9 cellular contexts compared by ENCODE assay signal in the genomic region with DNA sequence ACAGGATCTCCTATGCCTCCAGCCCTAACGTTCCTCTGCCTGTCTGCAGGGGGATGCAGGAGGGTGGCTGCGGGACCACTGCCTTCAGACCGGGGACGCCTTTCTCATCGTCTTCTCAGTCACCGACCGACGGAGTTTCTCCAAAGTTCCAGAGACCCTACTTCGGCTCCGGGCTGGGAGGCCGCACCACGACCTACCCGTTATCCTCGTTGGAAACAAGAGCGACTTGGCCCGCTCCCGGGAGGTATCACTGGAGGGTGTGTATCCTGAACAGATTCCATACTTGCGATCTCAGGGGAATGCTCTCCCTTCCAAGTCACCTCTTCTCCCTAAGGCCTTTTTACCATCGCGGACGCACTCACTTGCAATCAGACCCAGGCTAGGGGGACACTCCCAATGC. TPM values are rescaled to one million over a fixed set of nuclear protein-coding genes. Genes with fewer than 3 reads are reported as not detected.
A peak's percentile ranks its signal among the peaks of the same experiment; 100 is the strongest.
DNase-seq lines count a peak whose midpoint lies in the region; ATAC-seq and TF ChIP-seq lines count a peak whose summit lies in the region.
"Had no signal": no experiment of that assay in that cellular context is flagged by ENCODE, and none has a peak within 500 bp of the region (broad histone marks: within the 10 kb centered on the region; RNA-seq: fewer than 3 reads in every experiment).

No MANE protein-coding gene starts in this region.

- DNase-seq in activated T-cell treated with anti-CD3 and anti-CD28 coated beads, Interleukin-2, amount 50 U/mL, for 4 hours = no peak
- DNase-seq in activated T-cell treated with anti-CD3 and anti-CD28 coated beads for 4 hours (no peak), lower lobe of right lung (no peak), transverse colon (no peak), DMS79 treated with DMSO at 0.1 percent for 48 hours (lab: John Stamatoyannopoulos, UW) (no peak), GM13977 (ENCODE audit: low spot score) (no peak), NCI-H526 (lab: John Stamatoyannopoulos, UW) (no peak)

- no peak for TF ChIP-seq EP300 in transverse colon (IDR thresholded peaks at IDR 0.05; ENCODE audit: low read depth)

- TF ChIP-seq CTCF in lower lobe of right lung (IDR thresholded peaks at IDR 0.05) = no peak
- no peak for TF ChIP-seq CTCF in transverse colon (IDR thresholded peaks at IDR 0.05)
- no peak for TF ChIP-seq CTCF in GM13977 (IDR thresholded peaks at IDR 0.05; ENCODE audit: extremely low read depth, insufficient read depth, missing control alignments)

- H3K4me1 ChIP-seq in lower lobe of right lung = peaks cover 26% of the 10 kb centered on the region
- peaks cover 13 to 44% (median 15%) of the 10 kb centered on the region in 4 donors for H3K4me1 ChIP-seq in transverse colon

- intact Hi-C loops in lower lobe of right lung (cut with DNase I) = no loop called here
- intact Hi-C loops in transverse colon (cut with DNase I; ENCODE audit: low total_unique reads) = no loop called here

- no peak overlapping the region for H3K27ac Mint-ChIP-seq in activated naive CD8-positive, alpha-beta T cell

- no peaks in the 10 kb centered on the region for H3K27me3 ChIP-seq in lower lobe of right lung (ENCODE audit: low read depth)
- H3K27me3 ChIP-seq in transverse colon = no peaks in the 10 kb centered on the region
- H3K27me3 ChIP-seq: adrenal gland had no signal

- H3K27ac ChIP-seq in lower lobe of right lung (peak overlapping the region; percentile 68), transverse colon (peak overlapping the region; percentile 82 to 88 (median 88))

- ATAC-seq in activated T-cell treated with anti-CD3 and anti-CD28 coated beads, Interleukin-2, amount 50 U/mL, for 4 hours = no peak
- no peak for ATAC-seq in lower lobe of right lung

- H3K27me3 Mint-ChIP-seq in activated T-cell treated with anti-CD3 and anti-CD28 coated beads, Interleukin-2, amount 50 U/mL, for 4 hours (ENCODE audit: low read depth) = no peaks in the 10 kb centered on the region
- H3K27me3 Mint-ChIP-seq in activated naive CD8-positive, alpha-beta T cell = no peaks in the 10 kb centered on the region

- in situ Hi-C loops in transverse colon (cut with MboI; ENCODE audit: low pct_ligation_motif_present in 1 of 4, low pct_unique_long_range_greater_than_20kb in 1 of 4, low sequenced_read_pairs in 3 of 4) (no loop called here), GM13977 (cut with MboI; ENCODE audit: low pct_unique_long_range_greater_than_20kb, low sequenced_read_pairs, unreplicated experiment) (no loop called here)

- peaks cover 2% of the 10 kb centered on the region for H3K36me3 Mint-ChIP-seq in activated T-cell treated with anti-CD3 and anti-CD28 coated beads, Interleukin-2, amount 50 U/mL, for 4 hours (ENCODE audit: insufficient read depth)
- no peaks in the 10 kb centered on the region for H3K36me3 Mint-ChIP-seq in activated naive CD8-positive, alpha-beta T cell

- TF ChIP-seq POLR2A in transverse colon (IDR thresholded peaks at IDR 0.05) = no peak

- H3K4me3 ChIP-seq in lower lobe of right lung (peak overlapping the region; percentile 70), transverse colon (peak overlapping the region in 2 of 4 donors; percentile 56 to 65)

- H3K9me3 ChIP-seq in lower lobe of right lung (no peaks in the 10 kb centered on the region), transverse colon (no peaks in the 10 kb centered on the region)
- H3K9me3 ChIP-seq: adrenal gland had no signal

- 94 to 96% methylated on average over 17 to 21 of the region's 21 CpGs for WGBS in transverse colon (ENCODE audit: low coverage in 1 of 2), 2 donors

- H3K36me3 ChIP-seq in lower lobe of right lung = no peaks in the 10 kb centered on the region
- no peaks in the 10 kb centered on the region for H3K36me3 ChIP-seq in transverse colon
- H3K36me3 ChIP-seq: adrenal gland had no signal

- H3K4me3 Mint-ChIP-seq in activated T-cell treated with anti-CD3 and anti-CD28 coated beads, Interleukin-2, amount 50 U/mL, for 4 hours = peak overlapping the region; percentile 67
- peak overlapping the region; percentile 57 for H3K4me3 Mint-ChIP-seq in activated naive CD8-positive, alpha-beta T cell

- H3K9me3 Mint-ChIP-seq in activated T-cell treated with anti-CD3 and anti-CD28 coated beads, Interleukin-2, amount 50 U/mL, for 4 hours = no peaks in the 10 kb centered on the region
- H3K9me3 Mint-ChIP-seq in activated naive CD8-positive, alpha-beta T cell (ENCODE audit: low read depth) = no peaks in the 10 kb centered on the region

- H3K4me1 Mint-ChIP-seq in activated T-cell treated with anti-CD3 and anti-CD28 coated beads, Interleukin-2, amount 50 U/mL, for 4 hours (ENCODE audit: low read depth) = peaks cover 57% of the 10 kb centered on the region
- H3K4me1 Mint-ChIP-seq in activated naive CD8-positive, alpha-beta T cell (ENCODE audit: low read depth) = peaks cover 50% of the 10 kb centered on the region

RNA-seq across cellular contexts. Expression of a gene that starts 3.0 kb away (rescaled TPM):
- under 1 TPM; 0.13 to 0.27 (median 0.15) TPM for total RNA-seq in activated T-cell treated with anti-CD3 and anti-CD28 coated beads, Interleukin-2, amount 50 U/mL, for 4 hours
- 0.83 TPM for total RNA-seq in lower lobe of right lung
- total RNA-seq in transverse colon = 1 to 10 TPM in 2 of 4 donors, under 1 TPM in 1, not detected in 1; 0.27 to 5.2 (median 2.1) TPM

RNA-seq across cellular contexts. Expression of a gene that starts 14.4 kb away (rescaled TPM):
- total RNA-seq in activated T-cell treated with anti-CD3 and anti-CD28 coated beads, Interleukin-2, amount 50 U/mL, for 4 hours = 10 to 100 TPM; 19.3 to 33.7 (median 26.2) TPM
- total RNA-seq in lower lobe of right lung (134 TPM), transverse colon (100 to 1,000 TPM in 3 of 4 donors, 10 to 100 TPM in 1; 88.8 to 232 (median 180) TPM)

RNA-seq across cellular contexts. Expression of a gene that starts 33.0 kb away (rescaled TPM):
- total RNA-seq in activated T-cell treated with anti-CD3 and anti-CD28 coated beads, Interleukin-2, amount 50 U/mL, for 4 hours = 10 to 100 TPM; 80.4 to 90.4 (median 82.5) TPM
- total RNA-seq in lower lobe of right lung (91.4 TPM), transverse colon (100 to 1,000 TPM in 3 of 4 donors, 10 to 100 TPM in 1; 96.4 to 186 (median 114) TPM)

RNA-seq across cellular contexts. Expression of a gene that starts 43.2 kb away (rescaled TPM):
- total RNA-seq in activated T-cell treated with anti-CD3 and anti-CD28 coated beads, Interleukin-2, amount 50 U/mL, for 4 hours = 100 to 1,000 TPM; 256 to 289 (median 263) TPM
- total RNA-seq in lower lobe of right lung = 37.3 TPM
- total RNA-seq in transverse colon = 10 to 100 TPM; 32.2 to 92.3 (median 43.4) TPM

RNA-seq across cellular contexts. Expression of a gene that starts 49.6 kb away (rescaled TPM):
- 1 to 10 TPM in 2 of 3 donors, under 1 TPM in 1; 0.76 to 1.6 (median 1.2) TPM for total RNA-seq in activated T-cell treated with anti-CD3 and anti-CD28 coated beads, Interleukin-2, amount 50 U/mL, for 4 hours
- 124 TPM for total RNA-seq in lower lobe of right lung
- total RNA-seq in transverse colon = 10 to 100 TPM; 59.5 to 91.6 (median 73.1) TPM
